ENCODE assay signal across 10 cellular contexts in genomic region chr4:55575513-55575912, GRCh38. TPM values are rescaled to one million over a fixed set of nuclear protein-coding genes. Genes with fewer than 3 reads are reported as not detected.
"Had no signal": no experiment of that assay in that cellular context is flagged by ENCODE, and none has a peak within 500 bp of the region (broad histone marks: within the 10 kb centered on the region; RNA-seq: fewer than 3 reads in every experiment).

No MANE protein-coding gene starts in this region.

- ATAC-seq: HepG2 had no signal

- H3K27ac ChIP-seq: HL-60, KMS-11 had no signal

- FAIRE-seq: HepG2, HTR-8/SVneo had no signal

- DNase-seq: IMR-90, KBM-7, KG1 had no signal

- H3K4me2 ChIP-seq: KMS-11 had no signal

- H3K9ac ChIP-seq: KMS-11 had no signal

RNA-seq across cellular contexts. Expression of gene PDCL2, which starts 16.5 kb away (rescaled TPM):
- total RNA-seq: HepG2, HT-29, HT1080, IMR-90 had no signal
- polyA plus RNA-seq: HepG2, IgD-negative memory B cell, IMR-90 had no signal
